Comparison of ENCODE assay signal across 8 cellular contexts in genomic region chr3:11642455-11643162, GRCh38. TPM values are rescaled to one million over a fixed set of nuclear protein-coding genes. Genes with fewer than 3 reads are reported as not detected.
DNase-seq lines count a peak whose midpoint lies in the region; ATAC-seq and TF ChIP-seq lines count a peak whose summit lies in the region.

No MANE protein-coding gene starts in this region.

- POLR2A ChIA-PET in activated naive CD8-positive, alpha-beta T cell treated with anti-CD3 and anti-CD28 coated beads, Interleukin-2, amount 10 ng/mL, durations not matched to agents 7 days and 5 days (lab: Charles Lee), result interaction anchor here (0.7 to 1.9 kb wide), 6 partner anchors 17 to 370 kb away, joined by 3 to 14 read pairs (median 4); partner anchors contain the start of gene ATG7

- ATAC-seq in GM21515 (IDR thresholded peaks at IDR 0.05; ENCODE audit: unreplicated experiment) (peak; percentile 71), SK-N-SH treated with all-trans-retinoic acid at 6 μM for 48 hours (peak; percentile 54), upper lobe of right lung (peak; percentile 87)
- ATAC-seq in activated naive CD8-positive, alpha-beta T cell treated with anti-CD3 and anti-CD28 coated beads, Interleukin-2, amount 10 ng/mL, durations not matched to agents 7 days and 5 days (ENCODE audit: low read depth), result peak; percentile 82

- H3K4me3 Mint-ChIP-seq in activated naive CD8-positive, alpha-beta T cell treated with anti-CD3 and anti-CD28 coated beads, Interleukin-2, amount 10 ng/mL, durations not matched to agents 7 days and 5 days, result peak overlapping the region; percentile 93

- DNase-seq in EH (ENCODE audit: low read depth) (peak; percentile 87), cardiac septum (ENCODE audit: low spot score) (peak; percentile 92), pons (ENCODE audit: low spot score) (peak; percentile 79), upper lobe of right lung (peak; percentile 84)
- peak; percentile 79 for DNase-seq in activated naive CD8-positive, alpha-beta T cell treated with anti-CD3 and anti-CD28 coated beads, Interleukin-2, amount 10 ng/mL, durations not matched to agents 7 days and 5 days

- H3K4me1 Mint-ChIP-seq in activated naive CD8-positive, alpha-beta T cell treated with anti-CD3 and anti-CD28 coated beads, Interleukin-2, amount 10 ng/mL, durations not matched to agents 7 days and 5 days, result peaks cover 36% of the 10 kb centered on the region

- H3K27me3 ChIP-seq in HUES6 (ENCODE audit: control insufficient read depth, insufficient read depth, low read length) (no peaks in the 10 kb centered on the region), upper lobe of right lung (no peaks in the 10 kb centered on the region)

- H3K27me3 Mint-ChIP-seq in activated naive CD8-positive, alpha-beta T cell treated with anti-CD3 and anti-CD28 coated beads, Interleukin-2, amount 10 ng/mL, durations not matched to agents 7 days and 5 days, result no peaks in the 10 kb centered on the region

- H3K9me3 Mint-ChIP-seq in activated naive CD8-positive, alpha-beta T cell treated with anti-CD3 and anti-CD28 coated beads, Interleukin-2, amount 10 ng/mL, durations not matched to agents 7 days and 5 days, result no peaks in the 10 kb centered on the region

- H3K27ac ChIP-seq in HUES6 (ENCODE audit: low read depth, low read length), result peak overlapping the region; percentile 87
- H3K27ac ChIP-seq in upper lobe of right lung, result peak overlapping the region; percentile 93

- intact Hi-C loops in cardiac septum (cut with DNase I) (loop anchor here (1.0 to 5.0 kb wide), 4 partner anchors 40 to 250 kb away; no protein-coding TSS in a partner anchor), upper lobe of right lung (cut with DNase I) (no loop called here)

- TF ChIP-seq CTCF in upper lobe of right lung (IDR thresholded peaks at IDR 0.05), result no peak

- peak overlapping the region; percentile 96 for H3K27ac Mint-ChIP-seq in activated naive CD8-positive, alpha-beta T cell treated with anti-CD3 and anti-CD28 coated beads, Interleukin-2, amount 10 ng/mL, durations not matched to agents 7 days and 5 days

- H3K4me1 ChIP-seq in HUES6 (ENCODE audit: control insufficient read depth, insufficient read depth, low read length) (peaks cover 36% of the 10 kb centered on the region), upper lobe of right lung (peaks cover 38% of the 10 kb centered on the region)

- peak overlapping the region; percentile 94 for H3K4me3 ChIP-seq in HUES6 (ENCODE audit: low read depth, low read length)
- peak overlapping the region; percentile 61 for H3K4me3 ChIP-seq in upper lobe of right lung

- H3K36me3 Mint-ChIP-seq in activated naive CD8-positive, alpha-beta T cell treated with anti-CD3 and anti-CD28 coated beads, Interleukin-2, amount 10 ng/mL, durations not matched to agents 7 days and 5 days, result peaks cover 21% of the 10 kb centered on the region

- H3K36me3 ChIP-seq in HUES6 (ENCODE audit: control insufficient read depth, insufficient read depth, low read length), result no peaks in the 10 kb centered on the region
- no peaks in the 10 kb centered on the region for H3K36me3 ChIP-seq in upper lobe of right lung

- H3K9me3 ChIP-seq in HUES6 (ENCODE audit: control insufficient read depth, insufficient read depth, low read depth, low read length), result no peaks in the 10 kb centered on the region
- H3K9me3 ChIP-seq in upper lobe of right lung, result no peaks in the 10 kb centered on the region

- H3K9ac ChIP-seq in HUES6 (ENCODE audit: low read length), result peak overlapping the region; percentile 94

TF ChIP-seq in SK-N-SH treated with all-trans-retinoic acid at 6 μM for 48 hours, 23 proteins besides CTCF, POLR2A, EP300 and RAD21 (continues in another document):
- TF ChIP-seq, protein P1, sequence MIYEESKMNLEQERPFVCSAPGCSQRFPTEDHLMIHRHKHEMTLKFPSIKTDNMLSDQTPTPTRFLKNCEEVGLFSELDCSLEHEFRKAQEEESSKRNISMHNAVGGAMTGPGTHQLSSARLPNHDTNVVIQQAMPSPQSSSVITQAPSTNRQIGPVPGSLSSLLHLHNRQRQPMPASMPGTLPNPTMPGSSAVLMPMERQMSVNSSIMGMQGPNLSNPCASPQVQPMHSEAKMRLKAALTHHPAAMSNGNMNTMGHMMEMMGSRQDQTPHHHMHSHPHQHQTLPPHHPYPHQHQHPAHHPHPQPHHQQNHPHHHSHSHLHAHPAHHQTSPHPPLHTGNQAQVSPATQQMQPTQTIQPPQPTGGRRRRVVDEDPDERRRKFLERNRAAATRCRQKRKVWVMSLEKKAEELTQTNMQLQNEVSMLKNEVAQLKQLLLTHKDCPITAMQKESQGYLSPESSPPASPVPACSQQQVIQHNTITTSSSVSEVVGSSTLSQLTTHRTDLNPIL (CRISPR knock-in tag; IDR thresholded peaks at IDR 0.05; ENCODE audit: low read depth), result no peak
- TF ChIP-seq, protein P2, sequence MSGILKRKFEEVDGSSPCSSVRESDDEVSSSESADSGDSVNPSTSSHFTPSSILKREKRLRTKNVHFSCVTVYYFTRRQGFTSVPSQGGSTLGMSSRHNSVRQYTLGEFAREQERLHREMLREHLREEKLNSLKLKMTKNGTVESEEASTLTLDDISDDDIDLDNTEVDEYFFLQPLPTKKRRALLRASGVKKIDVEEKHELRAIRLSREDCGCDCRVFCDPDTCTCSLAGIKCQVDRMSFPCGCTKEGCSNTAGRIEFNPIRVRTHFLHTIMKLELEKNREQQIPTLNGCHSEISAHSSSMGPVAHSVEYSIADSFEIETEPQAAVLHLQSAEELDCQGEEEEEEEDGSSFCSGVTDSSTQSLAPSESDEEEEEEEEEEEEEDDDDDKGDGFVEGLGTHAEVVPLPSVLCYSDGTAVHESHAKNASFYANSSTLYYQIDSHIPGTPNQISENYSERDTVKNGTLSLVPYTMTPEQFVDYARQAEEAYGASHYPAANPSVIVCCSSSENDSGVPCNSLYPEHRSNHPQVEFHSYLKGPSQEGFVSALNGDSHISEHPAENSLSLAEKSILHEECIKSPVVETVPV (CRISPR knock-in tag; IDR thresholded peaks at IDR 0.05), result no peak
- TF ChIP-seq, protein P3, sequence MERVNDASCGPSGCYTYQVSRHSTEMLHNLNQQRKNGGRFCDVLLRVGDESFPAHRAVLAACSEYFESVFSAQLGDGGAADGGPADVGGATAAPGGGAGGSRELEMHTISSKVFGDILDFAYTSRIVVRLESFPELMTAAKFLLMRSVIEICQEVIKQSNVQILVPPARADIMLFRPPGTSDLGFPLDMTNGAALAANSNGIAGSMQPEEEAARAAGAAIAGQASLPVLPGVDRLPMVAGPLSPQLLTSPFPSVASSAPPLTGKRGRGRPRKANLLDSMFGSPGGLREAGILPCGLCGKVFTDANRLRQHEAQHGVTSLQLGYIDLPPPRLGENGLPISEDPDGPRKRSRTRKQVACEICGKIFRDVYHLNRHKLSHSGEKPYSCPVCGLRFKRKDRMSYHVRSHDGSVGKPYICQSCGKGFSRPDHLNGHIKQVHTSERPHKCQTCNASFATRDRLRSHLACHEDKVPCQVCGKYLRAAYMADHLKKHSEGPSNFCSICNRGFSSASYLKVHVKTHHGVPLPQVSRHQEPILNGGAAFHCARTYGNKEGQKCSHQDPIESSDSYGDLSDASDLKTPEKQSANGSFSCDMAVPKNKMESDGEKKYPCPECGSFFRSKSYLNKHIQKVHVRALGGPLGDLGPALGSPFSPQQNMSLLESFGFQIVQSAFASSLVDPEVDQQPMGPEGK (CRISPR knock-in tag; IDR thresholded peaks at IDR 0.05; ENCODE audit: borderline replicate concordance), result peak; percentile 75; the same call in 1 of the 2 replicates
- TF ChIP-seq SNAI2 (CRISPR knock-in tag; IDR thresholded peaks at IDR 0.05), result no peak
- no peak for TF ChIP-seq ZNF565 (CRISPR knock-in tag; conservative IDR thresholded peaks at IDR 0.05; ENCODE audit: low read depth)
- TF ChIP-seq RARB (CRISPR knock-in tag; IDR thresholded peaks at IDR 0.05), result no peak
- TF ChIP-seq PPARA (CRISPR knock-in tag; IDR thresholded peaks at IDR 0.05; ENCODE audit: borderline replicate concordance), result no peak
- no peak for TF ChIP-seq TOX (CRISPR knock-in tag; IDR thresholded peaks at IDR 0.05; ENCODE audit: borderline replicate concordance)
- TF ChIP-seq ZFP3 (CRISPR knock-in tag; IDR thresholded peaks at IDR 0.05), result no peak
- 0 out of 2 replicates have a peak, but pooled peaks have one; percentile 13 for TF ChIP-seq CSDC2 (CRISPR knock-in tag; IDR thresholded peaks at IDR 0.05)
- no peak for TF ChIP-seq BACH2 (CRISPR knock-in tag; IDR thresholded peaks at IDR 0.05; ENCODE audit: borderline replicate concordance)
- peak; percentile 21; the same call in 1 of the 2 replicates for TF ChIP-seq TSHZ2 (CRISPR knock-in tag; IDR thresholded peaks at IDR 0.05)
- TF ChIP-seq TCF4 (CRISPR knock-in tag; IDR thresholded peaks at IDR 0.05; ENCODE audit: borderline replicate concordance), result no peak
- TF ChIP-seq ZC3H10 (CRISPR knock-in tag; IDR thresholded peaks at IDR 0.05), result no peak
- TF ChIP-seq OSR1 (CRISPR knock-in tag; IDR thresholded peaks at IDR 0.05), result no peak
- TF ChIP-seq GLIS3 (CRISPR knock-in tag; IDR thresholded peaks at IDR 0.05), result no peak
- TF ChIP-seq ZFP30 (CRISPR knock-in tag; IDR thresholded peaks at IDR 0.05), result no peak
- no peak for TF ChIP-seq ZNF8 (CRISPR knock-in tag; IDR thresholded peaks at IDR 0.05)

RNA-seq across cellular contexts. Expression of gene VGLL4, which starts 1.1 kb away (rescaled TPM):
- 10 to 100 TPM; 33.5 to 37.8 TPM for total RNA-seq in activated naive CD8-positive, alpha-beta T cell treated with anti-CD3 and anti-CD28 coated beads, Interleukin-2, amount 10 ng/mL, durations not matched to agents 7 days and 5 days
- total RNA-seq in cardiac septum (40.7 TPM), upper lobe of right lung (57.5 TPM)

Comparison
In these comparisons a context has a peak if more than half of its experiments do, and no peak if none do; other contexts are left out.
1. Peak in every context shown above with its lines: DNase-seq, ATAC-seq, H3K4me3 ChIP-seq and H3K27ac ChIP-seq.